In genomic region chr17:77845541-77846225, GRCh38 we compare ENCODE assay signal across 12 cellular contexts.
"Had no signal": no experiment of that assay in that cellular context is flagged by ENCODE, and none has a peak within 500 bp of the region (broad histone marks: within the 10 kb centered on the region; RNA-seq: fewer than 3 reads in every experiment).

No MANE protein-coding gene starts in this region.

- H3K9ac ChIP-seq: parathyroid adenoma had no signal

- H3K4me1 ChIP-seq: breast epithelium, parathyroid adenoma had no signal

- H3K27me3 ChIP-seq: breast epithelium, tibial artery had no signal

- DNase-seq: activated CD4-positive, alpha-beta T cell treated with anti-CD3 and anti-CD28 coated beads for 36 hours; esophagus squamous epithelium; foreskin fibroblast; head of caudate nucleus; retina; T1000 had no signal

- H3K36me3 ChIP-seq: breast epithelium, esophagus squamous epithelium, tibial artery had no signal

- H3K27ac ChIP-seq: breast epithelium, esophagus squamous epithelium, parathyroid adenoma, tibial artery had no signal

- H2AFZ ChIP-seq: parathyroid adenoma had no signal

- ATAC-seq: activated CD4-positive, alpha-beta T cell treated with anti-CD3 and anti-CD28 coated beads for 36 hours; activated naive CD4-positive, alpha-beta T cell treated with anti-CD3 and anti-CD28 coated beads, Interleukin-2, amount 50 U/mL, for 72 hours; left lobe of liver had no signal

- H3K9me3 ChIP-seq: breast epithelium, esophagus squamous epithelium, tibial artery had no signal

- H3K4me3 ChIP-seq: breast epithelium, esophagus squamous epithelium, skin epidermis, tibial artery had no signal

- H3K79me2 ChIP-seq: parathyroid adenoma had no signal
